Comparison of ENCODE assay signal across 8 cellular contexts in genomic region chr2:227460079-227460485, GRCh38. TPM values are rescaled to one million over a fixed set of nuclear protein-coding genes. Genes with fewer than 3 reads are reported as not detected.
DNase-seq lines count a peak whose midpoint lies in the region; ATAC-seq and TF ChIP-seq lines count a peak whose summit lies in the region.

No MANE protein-coding gene starts in this region.

- peaks cover 44% of the 10 kb centered on the region for H3K4me1 Mint-ChIP-seq in stimulated activated effector memory CD8-positive, alpha-beta T cell treated with anti-CD3 and anti-CD28 coated beads, Interleukin-12 subunit alpha, Interleukin-12 subunit beta, amount 100 ng/mL, for 72 hours

- peak overlapping the region; percentile 47 for H3K4me3 Mint-ChIP-seq in stimulated activated effector memory CD8-positive, alpha-beta T cell treated with anti-CD3 and anti-CD28 coated beads, Interleukin-12 subunit alpha, Interleukin-12 subunit beta, amount 100 ng/mL, for 72 hours

- no peak for TF ChIP-seq CTCF in choroid plexus epithelial cell (conservative IDR thresholded peaks at IDR 0.05; ENCODE audit: low read depth, low read length)

- DNase-seq in ELR (ENCODE audit: low read depth) (peak; percentile 79), choroid plexus epithelial cell (ENCODE audit: low read depth) (peak; percentile 56), HT-29 (ENCODE audit: low spot score) (no peak), NCI-H526 (lab: John Stamatoyannopoulos, UW) (no peak)
- peak; percentile 25 to 70 for DNase-seq in stimulated activated effector memory CD8-positive, alpha-beta T cell treated with anti-CD3 and anti-CD28 coated beads, Interleukin-12 subunit alpha, Interleukin-12 subunit beta, amount 100 ng/mL, for 72 hours (ENCODE audit: low spot score in 2 of 2)

- peak overlapping the region; percentile 79 for H3K27ac Mint-ChIP-seq in stimulated activated effector memory CD8-positive, alpha-beta T cell treated with anti-CD3 and anti-CD28 coated beads, Interleukin-12 subunit alpha, Interleukin-12 subunit beta, amount 100 ng/mL, for 72 hours

- peak; percentile 29 for ATAC-seq in HG03108 (IDR thresholded peaks at IDR 0.05; ENCODE audit: unreplicated experiment)
- ATAC-seq in activated CD4-positive, CD25-positive, alpha-beta regulatory T cell treated with anti-CD3 and anti-CD28 coated beads, Interleukin-2, amount 50 U/mL, for 24 hours, result peak; percentile 51 to 60
- peak; percentile 80 for ATAC-seq in stimulated activated effector memory CD8-positive, alpha-beta T cell treated with anti-CD3 and anti-CD28 coated beads, Interleukin-12 subunit alpha, Interleukin-12 subunit beta, amount 100 ng/mL, for 72 hours
- ATAC-seq in HG02938 (IDR thresholded peaks at IDR 0.05; ENCODE audit: unreplicated experiment), result no peak

- no peaks in the 10 kb centered on the region for H3K36me3 Mint-ChIP-seq in stimulated activated effector memory CD8-positive, alpha-beta T cell treated with anti-CD3 and anti-CD28 coated beads, Interleukin-12 subunit alpha, Interleukin-12 subunit beta, amount 100 ng/mL, for 72 hours

- no peaks in the 10 kb centered on the region for H3K9me3 Mint-ChIP-seq in stimulated activated effector memory CD8-positive, alpha-beta T cell treated with anti-CD3 and anti-CD28 coated beads, Interleukin-12 subunit alpha, Interleukin-12 subunit beta, amount 100 ng/mL, for 72 hours

- H3K4me3 ChIP-seq in choroid plexus epithelial cell (ENCODE audit: low read depth, low read length), result no peak overlapping the region

RNA-seq across cellular contexts. Expression of gene AGFG1, which starts 11.9 kb away (rescaled TPM):
- 38.0 and 40.9 TPM in 2 replicates for total RNA-seq in HT-29 (2014; rRNA removed; shearing (Covaris generic))

Comparison
In these comparisons a context has a peak if more than half of its experiments do, and no peak if none do; other contexts are left out.
1. DNase-seq: peak in ELR (single experiment), choroid plexus epithelial cell (single experiment) and stimulated activated effector memory CD8-positive, alpha-beta T cell treated with anti-CD3 and anti-CD28 coated beads, Interleukin-12 subunit alpha, Interleukin-12 subunit beta, amount 100 ng/mL, for 72 hours (2 of 2); none in HT-29 (single experiment) and NCI-H526 (0 of 2).